Comparison of ENCODE assay signal across 23 cellular contexts in the genomic region with DNA sequence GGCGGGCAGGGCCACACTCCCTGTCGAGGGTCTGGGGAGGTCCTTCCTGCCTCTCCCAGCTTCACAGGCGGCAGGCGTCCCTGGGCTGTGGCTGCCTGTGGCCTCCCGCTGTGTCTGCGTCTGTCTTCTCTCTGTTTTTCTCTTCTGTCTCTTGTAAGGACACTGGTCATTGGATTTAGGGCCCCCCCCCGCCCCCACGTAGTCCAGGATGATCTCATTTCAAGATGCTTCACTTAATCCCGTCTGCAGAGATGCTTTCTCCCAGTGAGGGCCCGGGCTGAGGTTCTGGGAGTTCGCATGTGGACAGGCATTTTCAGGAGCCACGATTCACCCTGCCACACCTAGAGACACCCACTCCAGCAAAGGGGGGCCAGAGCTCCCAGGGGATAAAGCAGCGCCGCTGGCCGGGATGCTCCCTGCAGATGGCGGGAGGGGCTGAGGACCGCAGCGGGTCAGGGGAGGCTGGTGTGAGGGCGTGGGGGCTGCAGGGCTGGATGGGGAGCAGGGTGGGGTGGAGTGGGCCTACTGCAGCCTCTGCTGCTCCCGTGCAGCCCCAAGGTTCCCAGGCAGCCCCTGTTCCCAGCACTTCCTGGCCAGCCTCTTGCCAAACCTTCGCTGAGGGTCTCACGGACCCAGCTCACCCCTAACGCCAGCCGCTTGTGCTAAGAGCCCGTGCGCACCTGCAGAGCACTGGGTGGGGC. TPM values are rescaled to one million over a fixed set of nuclear protein-coding genes. Genes with fewer than 3 reads are reported as not detected.
DNase-seq lines count a peak whose midpoint lies in the region; ATAC-seq and TF ChIP-seq lines count a peak whose summit lies in the region.
"Had no signal": no experiment of that assay in that cellular context is flagged by ENCODE, and none has a peak within 500 bp of the region (broad histone marks: within the 10 kb centered on the region; RNA-seq: fewer than 3 reads in every experiment).

No MANE protein-coding gene starts in this region.

- TF ChIP-seq EP300 in sigmoid colon (IDR thresholded peaks at IDR 0.05), result no peak

- no peaks in the 10 kb centered on the region for H3K36me3 ChIP-seq in sigmoid colon

- no peak for TF ChIP-seq CTCF in sigmoid colon (IDR thresholded peaks at IDR 0.05)

- DNase-seq in NCI-H82 (lab: John Stamatoyannopoulos, UW), result peak; percentile 35
- no peak for DNase-seq in NCI-H82 treated with DMSO at 0.1 percent for 48 hours (lab: John Stamatoyannopoulos, UW; ENCODE audit: unreplicated experiment)
- peak; percentile 50 for DNase-seq in ecto neural progenitor cell (ENCODE audit: low spot score)
- peak; percentile 37 for DNase-seq in left lobe of liver (ENCODE audit: low spot score)
- peak; percentile 56 for DNase-seq in sigmoid colon
- DNase-seq in cerebellar cortex (ENCODE audit: low spot score), result no peak
- DNase-seq in epidermal melanocyte (ENCODE audit: insufficient read length, low spot score), result no peak
- DNase-seq: activated CD4-positive, alpha-beta T cell treated with anti-CD3 and anti-CD28 coated beads for 4 hours; AML-193; caudate nucleus; KG1; kidney glomerular epithelial cell; naive thymus-derived CD4-positive, alpha-beta T cell; NCI-H1436; NCI-H446 treated with DMSO at 0.1 percent for 48 hours; T-helper 2 cell had no signal

- 73 to 76% methylated on average over 26 of the region's 26 CpGs for WGBS in sigmoid colon, 2 donors

- intact Hi-C loops in sigmoid colon (cut with DNase I), result no loop called here

- TF ChIP-seq POLR2A in sigmoid colon (IDR thresholded peaks at IDR 0.05), result no peak

- H3K4me3 ChIP-seq in sigmoid colon, result no peak overlapping the region
- H3K4me3 ChIP-seq: GM23338 had no signal

- no peaks in the 10 kb centered on the region for H3K9me3 ChIP-seq in sigmoid colon

- H3K4me1 ChIP-seq in sigmoid colon, result no peaks in the 10 kb centered on the region

- H3K27ac ChIP-seq in sigmoid colon, result no peak overlapping the region

- ATAC-seq in left lobe of liver (no peak), GM21515 (IDR thresholded peaks at IDR 0.05; ENCODE audit: unreplicated experiment) (no peak)
- ATAC-seq: GM23338; naive thymus-derived CD4-positive, alpha-beta T cell had no signal

- H3K27me3 ChIP-seq in sigmoid colon, result peaks cover 0 to 3% (median 1%) of the 10 kb centered on the region in 3 donors

RNA-seq across cellular contexts. Expression of gene MUC5B, which starts 12.9 kb away (rescaled TPM):
- total RNA-seq in left lobe of liver (4.1 TPM), sigmoid colon (under 1 TPM in 1 of 4 donors, not detected in 3; 0.83 TPM)
- 100 to 1,000 TPM in 1 of 3 donors, 1 to 10 TPM in 2; 1.4 to 131 (median 4.2) TPM for polyA plus RNA-seq in sigmoid colon
- total RNA-seq: aorta; CD4-positive, alpha-beta memory T cell; dermis microvascular lymphatic vessel endothelial cell; glomerular endothelial cell; naive thymus-derived CD4-positive, alpha-beta T cell; osteocyte had no signal
- polyA plus RNA-seq: CD4-positive, alpha-beta memory T cell; naive thymus-derived CD4-positive, alpha-beta T cell had no signal

Comparison
In these comparisons a context has a peak if more than half of its experiments do, and no peak if none do; other contexts are left out.
1. DNase-seq: peak in NCI-H82 (single experiment), ecto neural progenitor cell (single experiment), left lobe of liver (single experiment) and sigmoid colon (single experiment); none in NCI-H82 treated with DMSO at 0.1 percent for 48 hours (single experiment), cerebellar cortex (single experiment) and epidermal melanocyte (single experiment).